Comparison of ENCODE assay signal across 22 cellular contexts in genomic region chr12:30110505-30110904, GRCh38.
"Had no signal": no experiment of that assay in that cellular context is flagged by ENCODE, and none has a peak within 500 bp of the region (broad histone marks: within the 10 kb centered on the region; RNA-seq: fewer than 3 reads in every experiment).

No MANE protein-coding gene starts in this region.

- H3K4me1 ChIP-seq: esophagus squamous epithelium, heart right ventricle, lower lobe of right lung, psoas muscle, sigmoid colon, spleen, testis, tibial artery, upper lobe of left lung had no signal

- H3K9me3 ChIP-seq: esophagus squamous epithelium, lower lobe of right lung, psoas muscle, sigmoid colon, testis, tibial artery, upper lobe of left lung had no signal

- H3K4me3 ChIP-seq: coronary artery, esophagus squamous epithelium, heart right ventricle, lower lobe of right lung, psoas muscle, sigmoid colon, skin epidermis, spleen, tibial artery, upper lobe of left lung had no signal

- H3K27ac ChIP-seq: coronary artery, esophagus squamous epithelium, heart right ventricle, lower lobe of right lung, psoas muscle, sigmoid colon, skin epidermis, spleen, testis, tibial artery, upper lobe of left lung had no signal

- DNase-seq: effector memory CD4-positive, alpha-beta T cell; erythroblast; esophagus squamous epithelium; glutamatergic neuron; heart right ventricle; kidney glomerular epithelial cell; left ventricle myocardium superior; lower lobe of right lung; natural killer cell; psoas muscle; sigmoid colon; spleen; stimulated activated CD4-positive, alpha-beta T cell treated with anti-CD3 and anti-CD28 coated beads, Interleukin-4, amount 100 ng/mL, for 4 hours; stimulated activated naive CD8-positive, alpha-beta T cell treated with anti-CD3 and anti-CD28 coated beads, Interleukin-15, Interleukin-2, amounts not matched to agents 100 U/mL and 50 U/mL, for 24 hours; substantia nigra; testis; tibial artery had no signal

- ATAC-seq: heart right ventricle; left ventricle myocardium superior; lower lobe of right lung; natural killer cell; psoas muscle; right cardiac atrium; stimulated activated memory B cell treated with anti-CD40 and anti-IgM and Interleukin-4, amounts not matched to agents 10 μg/mL and 1 μg/mL and 100 μg/mL, for 72 hours; stimulated activated naive CD8-positive, alpha-beta T cell treated with anti-CD3 and anti-CD28 coated beads, Interleukin-15, Interleukin-2, amounts not matched to agents 100 U/mL and 50 U/mL, for 24 hours had no signal

- H3K36me3 ChIP-seq: esophagus squamous epithelium, heart right ventricle, lower lobe of right lung, sigmoid colon, spleen, tibial artery, upper lobe of left lung had no signal

- H3K27me3 ChIP-seq: esophagus squamous epithelium, heart right ventricle, sigmoid colon, spleen, testis, tibial artery, upper lobe of left lung had no signal
